In genomic region chr17:80264048-80264792, GRCh38 we compare ENCODE assay signal across 8 cellular contexts. TPM values are rescaled to one million over a fixed set of nuclear protein-coding genes. Genes with fewer than 3 reads are reported as not detected.
DNase-seq lines count a peak whose midpoint lies in the region; ATAC-seq and TF ChIP-seq lines count a peak whose summit lies in the region.

No MANE protein-coding gene starts in this region.

- H3K4me1 Mint-ChIP-seq in activated naive CD8-positive, alpha-beta T cell treated with anti-CD3 and anti-CD28 coated beads, Interleukin-2, amount 10 ng/mL, durations not matched to agents 7 days and 5 days: peaks cover 30% of the 10 kb centered on the region
- H3K4me1 Mint-ChIP-seq in natural killer cell treated with Interleukin-12 subunit alpha and Interleukin-12 subunit beta and Interleukin-15 and Interleukin-18, amount 100 ng/mL, for 72 hours (ENCODE audit: low read depth in 2 of 2): peaks cover 27 to 38% of the 10 kb centered on the region in 2 donors

- H3K27me3 Mint-ChIP-seq in activated naive CD8-positive, alpha-beta T cell treated with anti-CD3 and anti-CD28 coated beads, Interleukin-2, amount 10 ng/mL, durations not matched to agents 7 days and 5 days: no peaks in the 10 kb centered on the region
- H3K27me3 Mint-ChIP-seq in natural killer cell treated with Interleukin-12 subunit alpha and Interleukin-12 subunit beta and Interleukin-15 and Interleukin-18, amount 100 ng/mL, for 72 hours: no peaks in the 10 kb centered on the region

- peak overlapping the region; percentile 92 for H3K27ac Mint-ChIP-seq in activated naive CD8-positive, alpha-beta T cell treated with anti-CD3 and anti-CD28 coated beads, Interleukin-2, amount 10 ng/mL, durations not matched to agents 7 days and 5 days
- no peak overlapping the region for H3K27ac Mint-ChIP-seq in natural killer cell treated with Interleukin-12 subunit alpha and Interleukin-12 subunit beta and Interleukin-15 and Interleukin-18, amount 100 ng/mL, for 72 hours

- H3K36me3 Mint-ChIP-seq in activated naive CD8-positive, alpha-beta T cell treated with anti-CD3 and anti-CD28 coated beads, Interleukin-2, amount 10 ng/mL, durations not matched to agents 7 days and 5 days: peaks cover 22% of the 10 kb centered on the region
- peaks cover 23% of the 10 kb centered on the region for H3K36me3 Mint-ChIP-seq in natural killer cell treated with Interleukin-12 subunit alpha and Interleukin-12 subunit beta and Interleukin-15 and Interleukin-18, amount 100 ng/mL, for 72 hours

- ATAC-seq in activated naive CD8-positive, alpha-beta T cell treated with anti-CD3 and anti-CD28 coated beads, Interleukin-2, amount 10 ng/mL, durations not matched to agents 7 days and 5 days (ENCODE audit: low read depth): peak; percentile 30
- peak; percentile 2 to 39 for ATAC-seq in natural killer cell treated with Interleukin-12 subunit alpha and Interleukin-12 subunit beta and Interleukin-15 and Interleukin-18, amount 100 ng/mL, for 72 hours
- ATAC-seq in HG02885 (IDR thresholded peaks at IDR 0.05; ENCODE audit: poor library complexity, unreplicated experiment) (no peak), GM18867 (IDR thresholded peaks at IDR 0.05; ENCODE audit: unreplicated experiment) (no peak)

- no peak overlapping the region for H3K27ac ChIP-seq in AG04450 (ENCODE audit: low read depth, low read length)

- DNase-seq in AG04450 (ENCODE audit: low read depth, low spot score) (no peak), NOMO-1 treated with dmso at 0.1 percent for 144 hours (lab: John Stamatoyannopoulos, UW; ENCODE audit: unreplicated experiment) (peak; percentile 3), NCI-H2171 (lab: John Stamatoyannopoulos, UW) (no peak), COR-L47 (lab: John Stamatoyannopoulos, UW) (no peak)
- peak; percentile 75 for DNase-seq in activated naive CD8-positive, alpha-beta T cell treated with anti-CD3 and anti-CD28 coated beads, Interleukin-2, amount 10 ng/mL, durations not matched to agents 7 days and 5 days
- DNase-seq in natural killer cell treated with Interleukin-12 subunit alpha and Interleukin-12 subunit beta and Interleukin-15 and Interleukin-18, amount 100 ng/mL, for 72 hours (ENCODE audit: low spot score): peak; percentile 82

- peak overlapping the region; percentile 46; the same call in 1 of the 2 replicates for H3K4me3 ChIP-seq in AG04450 (ENCODE audit: low read depth, low read length)

- no peaks in the 10 kb centered on the region for H3K9me3 Mint-ChIP-seq in activated naive CD8-positive, alpha-beta T cell treated with anti-CD3 and anti-CD28 coated beads, Interleukin-2, amount 10 ng/mL, durations not matched to agents 7 days and 5 days
- no peaks in the 10 kb centered on the region for H3K9me3 Mint-ChIP-seq in natural killer cell treated with Interleukin-12 subunit alpha and Interleukin-12 subunit beta and Interleukin-15 and Interleukin-18, amount 100 ng/mL, for 72 hours

- H3K27me3 ChIP-seq in AG04450 (ENCODE audit: control insufficient read depth, insufficient read depth, low read length): no peaks in the 10 kb centered on the region

- H3K9me3 ChIP-seq in AG04450 (ENCODE audit: control insufficient read depth, insufficient read depth, low read length): no peaks in the 10 kb centered on the region; the same call in 1 of the 2 replicates

- POLR2A ChIA-PET in AG04450 (lab: Yijun Ruan, JAX): interaction anchor here (1.1 kb wide), 1 partner anchor 118 kb away, joined by 3 read pairs; no protein-coding TSS in a partner anchor
- POLR2A ChIA-PET in activated naive CD8-positive, alpha-beta T cell treated with anti-CD3 and anti-CD28 coated beads, Interleukin-2, amount 10 ng/mL, durations not matched to agents 7 days and 5 days (lab: Charles Lee): interaction anchor here (0.5 to 3.6 kb wide), 14 partner anchors 9 to 1608 kb away, joined by 3 to 26 read pairs (median 4); partner anchors contain the start of genes CBX8, GAA, MRPL12 and SGSH

- CTCF ChIA-PET in AG04450 (lab: Charles Lee): interaction anchor here (1.3 kb wide), 1 partner anchor 163 kb away, joined by 4 read pairs; the partner anchor contains the start of gene GAA

- TF ChIP-seq CTCF in AG04450 (IDR thresholded peaks at IDR 0.05; ENCODE audit: low read depth, low read length): no peak

- peak overlapping the region; percentile 90 for H3K4me3 Mint-ChIP-seq in activated naive CD8-positive, alpha-beta T cell treated with anti-CD3 and anti-CD28 coated beads, Interleukin-2, amount 10 ng/mL, durations not matched to agents 7 days and 5 days
- peak overlapping the region; percentile 92 for H3K4me3 Mint-ChIP-seq in natural killer cell treated with Interleukin-12 subunit alpha and Interleukin-12 subunit beta and Interleukin-15 and Interleukin-18, amount 100 ng/mL, for 72 hours

RNA-seq across cellular contexts. Expression of gene RNF213, which starts 3.6 kb away (rescaled TPM):
- polyA plus RNA-seq in AG04450 (2011; rRNA removed): 46.8 and 51.5 TPM in 2 replicates
- 121 and 163 TPM in 2 replicates for polyA minus RNA-seq in AG04450 (2011; rRNA and poly(A)+ RNA removed)
- total RNA-seq in activated naive CD8-positive, alpha-beta T cell treated with anti-CD3 and anti-CD28 coated beads, Interleukin-2, amount 10 ng/mL, durations not matched to agents 7 days and 5 days: 100 to 1,000 TPM; 488 TPM
- 1,000 to 10,000 TPM; 1,259 to 2,425 TPM for total RNA-seq in natural killer cell treated with Interleukin-12 subunit alpha and Interleukin-12 subunit beta and Interleukin-15 and Interleukin-18, amount 100 ng/mL, for 72 hours

RNA-seq across cellular contexts. Expression of gene SLC26A11, which starts 44.0 kb away (rescaled TPM):
- 8.9 and 11.7 TPM in 2 replicates for polyA plus RNA-seq in AG04450 (2011; rRNA removed)
- polyA minus RNA-seq in AG04450 (2011; rRNA and poly(A)+ RNA removed): 5.6 and 13.0 TPM in 2 replicates
- 10 to 100 TPM; 45.3 to 45.4 TPM for total RNA-seq in activated naive CD8-positive, alpha-beta T cell treated with anti-CD3 and anti-CD28 coated beads, Interleukin-2, amount 10 ng/mL, durations not matched to agents 7 days and 5 days
- total RNA-seq in natural killer cell treated with Interleukin-12 subunit alpha and Interleukin-12 subunit beta and Interleukin-15 and Interleukin-18, amount 100 ng/mL, for 72 hours: 10 to 100 TPM in 1 of 2 donors, 1 to 10 TPM in 1; 5.5 to 19.3 TPM

RNA-seq across cellular contexts. Expression of gene SGSH, which starts 44.1 kb away (rescaled TPM):
- polyA plus RNA-seq in AG04450 (2011; rRNA removed): 37.4 and 39.9 TPM in 2 replicates
- 18.8 and 20.0 TPM in 2 replicates for polyA minus RNA-seq in AG04450 (2011; rRNA and poly(A)+ RNA removed)
- 10 to 100 TPM; 51.3 to 57.1 TPM for total RNA-seq in activated naive CD8-positive, alpha-beta T cell treated with anti-CD3 and anti-CD28 coated beads, Interleukin-2, amount 10 ng/mL, durations not matched to agents 7 days and 5 days
- 10 to 100 TPM in 1 of 2 donors, 1 to 10 TPM in 1; 9.9 to 32.4 TPM for total RNA-seq in natural killer cell treated with Interleukin-12 subunit alpha and Interleukin-12 subunit beta and Interleukin-15 and Interleukin-18, amount 100 ng/mL, for 72 hours

Comparison
In these comparisons a context has a peak if more than half of its experiments do, and no peak if none do; other contexts are left out.
1. DNase-seq: peak in NOMO-1 treated with dmso at 0.1 percent for 144 hours (single experiment), activated naive CD8-positive, alpha-beta T cell treated with anti-CD3 and anti-CD28 coated beads, Interleukin-2, amount 10 ng/mL, durations not matched to agents 7 days and 5 days (single experiment) and natural killer cell treated with Interleukin-12 subunit alpha and Interleukin-12 subunit beta and Interleukin-15 and Interleukin-18, amount 100 ng/mL, for 72 hours (single experiment); none in AG04450 (single experiment), NCI-H2171 (single experiment) and COR-L47 (single experiment).
2. ATAC-seq: peak in activated naive CD8-positive, alpha-beta T cell treated with anti-CD3 and anti-CD28 coated beads, Interleukin-2, amount 10 ng/mL, durations not matched to agents 7 days and 5 days (single experiment) and natural killer cell treated with Interleukin-12 subunit alpha and Interleukin-12 subunit beta and Interleukin-15 and Interleukin-18, amount 100 ng/mL, for 72 hours (2 of 2); none in HG02885 (single experiment) and GM18867 (single experiment).